In the genomic region with DNA sequence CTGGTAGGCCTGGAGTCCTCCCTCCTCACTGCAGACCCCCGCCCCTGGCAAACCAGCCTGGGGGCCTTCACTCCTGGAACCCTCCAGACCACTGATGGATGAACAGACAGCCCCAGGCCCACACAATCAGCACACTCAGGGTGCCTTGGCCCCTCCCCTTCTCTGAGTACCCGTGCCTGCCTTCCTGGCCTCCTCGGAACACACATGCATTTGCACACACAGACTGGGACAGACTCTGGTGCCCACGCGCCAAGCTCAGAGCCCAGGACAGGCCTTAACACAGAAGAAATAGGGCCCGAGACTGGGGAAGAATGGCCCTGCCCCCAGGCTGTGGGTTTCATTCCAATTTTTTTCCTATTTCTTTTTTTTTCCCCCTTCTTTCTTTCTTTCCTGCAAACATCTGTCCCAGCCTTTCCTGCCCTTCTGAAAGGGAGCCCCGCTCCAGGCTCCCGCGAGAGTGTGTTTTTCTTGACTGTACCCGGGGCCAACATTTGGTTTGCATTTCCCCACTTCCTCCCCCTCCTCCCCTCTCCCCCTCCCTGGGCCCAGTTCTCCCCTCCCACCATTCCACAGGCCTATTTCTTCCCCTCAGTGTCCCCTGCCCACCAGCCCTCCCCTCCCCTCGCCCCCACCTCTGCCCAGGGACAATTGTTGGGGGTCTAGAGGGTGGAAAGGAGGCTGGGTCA, we compare ENCODE assay signal across 12 cellular contexts. TPM values are rescaled to one million over a fixed set of nuclear protein-coding genes. Genes with fewer than 3 reads are reported as not detected.
DNase-seq lines count a peak whose midpoint lies in the region; ATAC-seq and TF ChIP-seq lines count a peak whose summit lies in the region.
"Had no signal": no experiment of that assay in that cellular context is flagged by ENCODE, and none has a peak within 500 bp of the region (broad histone marks: within the 10 kb centered on the region; RNA-seq: fewer than 3 reads in every experiment).

No MANE protein-coding gene starts in this region.

- peak overlapping the region; percentile 99 for H3K27ac ChIP-seq in SK-N-MC
- H3K27ac ChIP-seq: foreskin keratinocyte had no signal

- H3K9ac ChIP-seq in SK-N-MC (ENCODE audit: insufficient read length): peak overlapping the region; percentile 78

- no peak for TF ChIP-seq CTCF in AG10803 (conservative IDR thresholded peaks at IDR 0.05; ENCODE audit: low read length)

- H3K9me3 ChIP-seq in SK-N-MC (ENCODE audit: low read depth, low read length): no peaks in the 10 kb centered on the region

- H3K4me3 ChIP-seq in AG10803 (ENCODE audit: low read length): peak overlapping the region; percentile 83
- peak overlapping the region; percentile 80 for H3K4me3 ChIP-seq in SK-N-MC

- ATAC-seq in HG03095 (IDR thresholded peaks at IDR 0.05; ENCODE audit: unreplicated experiment): no peak

- peaks cover 15% of the 10 kb centered on the region for H3K36me3 ChIP-seq in SK-N-MC (ENCODE audit: insufficient read depth, low read length)

- DNase-seq in AG10803 (ENCODE audit: low read depth): peak; percentile 82
- DNase-seq in SK-N-MC (ENCODE audit: low read depth, low spot score): no peak
- DNase-seq in fibroblast of the conjunctiva (ENCODE audit: low read depth): peak; percentile 79
- DNase-seq in retina: peak; percentile 56
- DNase-seq in GOT3 (lab: John Stamatoyannopoulos, UW): no peak
- DNase-seq in mesenteric fat pad (ENCODE audit: low spot score): no peak
- no peak for DNase-seq in stimulated activated CD4-positive, alpha-beta T cell treated with anti-CD3 and anti-CD28 coated beads, Interleukin-4, amount 100 ng/mL, for 4 hours
- DNase-seq: activated CD4-positive, alpha-beta T cell treated with anti-CD3 and anti-CD28 coated beads for 48 hours; activated naive CD8-positive, alpha-beta T cell treated with anti-CD3 and anti-CD28 coated beads for 36 hours; foreskin keratinocyte; MV-4-11 had no signal

RNA-seq across cellular contexts. Expression of a gene that starts 0.6 kb away (rescaled TPM):
- 449 TPM for total RNA-seq in mesenteric fat pad

Comparison
In these comparisons a context has a peak if more than half of its experiments do, and no peak if none do; other contexts are left out.
1. DNase-seq: peak in AG10803 (single experiment), fibroblast of the conjunctiva (single experiment) and retina (single experiment); none in SK-N-MC (single experiment), GOT3 (single experiment), mesenteric fat pad (single experiment) and stimulated activated CD4-positive, alpha-beta T cell treated with anti-CD3 and anti-CD28 coated beads, Interleukin-4, amount 100 ng/mL, for 4 hours (0 of 2).